ENCODE assay signal across 8 cellular contexts in genomic region chr2:222424281-222424728, GRCh38. TPM values are rescaled to one million over a fixed set of nuclear protein-coding genes. Genes with fewer than 3 reads are reported as not detected.
A peak's percentile ranks its signal among the peaks of the same experiment; 100 is the strongest.
DNase-seq lines count a peak whose midpoint lies in the region; ATAC-seq and TF ChIP-seq lines count a peak whose summit lies in the region.

A gene with protein sequence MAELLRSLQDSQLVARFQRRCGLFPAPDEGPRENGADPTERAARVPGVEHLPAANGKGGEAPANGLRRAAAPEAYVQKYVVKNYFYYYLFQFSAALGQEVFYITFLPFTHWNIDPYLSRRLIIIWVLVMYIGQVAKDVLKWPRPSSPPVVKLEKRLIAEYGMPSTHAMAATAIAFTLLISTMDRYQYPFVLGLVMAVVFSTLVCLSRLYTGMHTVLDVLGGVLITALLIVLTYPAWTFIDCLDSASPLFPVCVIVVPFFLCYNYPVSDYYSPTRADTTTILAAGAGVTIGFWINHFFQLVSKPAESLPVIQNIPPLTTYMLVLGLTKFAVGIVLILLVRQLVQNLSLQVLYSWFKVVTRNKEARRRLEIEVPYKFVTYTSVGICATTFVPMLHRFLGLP (plus strand): TSS chr2:222424543. CDS start chr2:222424603, 60 bp downstream.

- peak within 1 kb of the TSS; percentile 53 for H3K27ac Mint-ChIP-seq in CD8-positive, alpha-beta T cell
- peak within 1 kb of the TSS; percentile 98 for H3K27ac Mint-ChIP-seq in activated T-helper 2 cell treated with anti-CD3 and anti-CD28 coated beads, Interferon-gamma antibody, Interleukin-2, Interleukin-4, amounts not matched to agents 10 μg/mL and 5 μg/mL and 100 μg/mL, durations not matched to agents 14 hours and 24 hours and 36 hours

- H3K27me3 ChIP-seq in CD8-positive, alpha-beta T cell (ENCODE audit: insufficient read depth, low read length): no peaks in the 10 kb centered on the region
- H3K27me3 ChIP-seq in right cardiac atrium (ENCODE audit: control insufficient read depth, insufficient read depth): peaks cover 5% of the 10 kb centered on the region

- no peak for TF ChIP-seq CTCF in CD8-positive, alpha-beta T cell (IDR thresholded peaks at IDR 0.05)

- peaks cover 21% of the 10 kb centered on the region for H3K4me1 Mint-ChIP-seq in CD8-positive, alpha-beta T cell (ENCODE audit: low read depth)
- H3K4me1 Mint-ChIP-seq in activated T-helper 2 cell treated with anti-CD3 and anti-CD28 coated beads, Interferon-gamma antibody, Interleukin-2, Interleukin-4, amounts not matched to agents 10 μg/mL and 5 μg/mL and 100 μg/mL, durations not matched to agents 14 hours and 24 hours and 36 hours (ENCODE audit: low read depth): peaks cover 34% of the 10 kb centered on the region

- no peaks in the 10 kb centered on the region for H3K36me3 Mint-ChIP-seq in CD8-positive, alpha-beta T cell
- H3K36me3 Mint-ChIP-seq in activated T-helper 2 cell treated with anti-CD3 and anti-CD28 coated beads, Interferon-gamma antibody, Interleukin-2, Interleukin-4, amounts not matched to agents 10 μg/mL and 5 μg/mL and 100 μg/mL, durations not matched to agents 14 hours and 24 hours and 36 hours (ENCODE audit: low read depth): peaks cover 10% of the 10 kb centered on the region

- no peaks in the 10 kb centered on the region for H3K9me3 Mint-ChIP-seq in CD8-positive, alpha-beta T cell
- H3K9me3 Mint-ChIP-seq in activated T-helper 2 cell treated with anti-CD3 and anti-CD28 coated beads, Interferon-gamma antibody, Interleukin-2, Interleukin-4, amounts not matched to agents 10 μg/mL and 5 μg/mL and 100 μg/mL, durations not matched to agents 14 hours and 24 hours and 36 hours: peaks cover under 1% of the 10 kb centered on the region

- peak; percentile 48 for ATAC-seq in CD8-positive, alpha-beta T cell
- ATAC-seq in GM19455 (IDR thresholded peaks at IDR 0.05; ENCODE audit: unreplicated experiment) (peak; percentile 37), HG03571 (IDR thresholded peaks at IDR 0.05; ENCODE audit: unreplicated experiment) (peak; percentile 26), right cardiac atrium (peak; percentile 57 to 65)

- H3K4me1 ChIP-seq in CD8-positive, alpha-beta T cell (ENCODE audit: insufficient read depth, low read length): no peaks in the 10 kb centered on the region
- no peaks in the 10 kb centered on the region for H3K4me1 ChIP-seq in right cardiac atrium (ENCODE audit: control insufficient read depth, insufficient read depth, low read length)

- no peak within 1 kb of the TSS for H3K27ac ChIP-seq in CD8-positive, alpha-beta T cell (ENCODE audit: low read depth, low read length)
- H3K27ac ChIP-seq in right cardiac atrium (ENCODE audit: low read length) (no peak within 1 kb of the TSS), skin epidermis (peak within 1 kb of the TSS; percentile 26 to 91 (median 79))

- CTCF ChIA-PET in CD8-positive, alpha-beta T cell (lab: Charles Lee): no interaction called here

- no peak within 1 kb of the TSS for H3K4me3 ChIP-seq in CD8-positive, alpha-beta T cell (ENCODE audit: low read depth, low read length)
- H3K4me3 ChIP-seq in right cardiac atrium (ENCODE audit: low read length) (peak within 1 kb of the TSS; percentile 70), skin epidermis (peak within 1 kb of the TSS; percentile 49 to 86 (median 60))

- H3K4me3 Mint-ChIP-seq in CD8-positive, alpha-beta T cell: peak within 1 kb of the TSS; percentile 79
- H3K4me3 Mint-ChIP-seq in activated T-helper 2 cell treated with anti-CD3 and anti-CD28 coated beads, Interferon-gamma antibody, Interleukin-2, Interleukin-4, amounts not matched to agents 10 μg/mL and 5 μg/mL and 100 μg/mL, durations not matched to agents 14 hours and 24 hours and 36 hours (ENCODE audit: low read depth): peak within 1 kb of the TSS; percentile 96

- intact Hi-C loops in CD8-positive, alpha-beta T cell (cut with DNase I, micrococcal nuclease): no loop called here
- intact Hi-C loops in activated T-helper 2 cell treated with anti-CD3 and anti-CD28 coated beads, Interferon-gamma antibody, Interleukin-2, Interleukin-4, amounts not matched to agents 10 μg/mL and 5 μg/mL and 100 μg/mL, durations not matched to agents 14 hours and 24 hours and 36 hours (cut with micrococcal nuclease): loop anchor here (5.0 to 10.0 kb wide), 3 partner anchors 102 to 782 kb away; partner anchors contain the start of gene FARSB
- intact Hi-C loops in right cardiac atrium (cut with DNase I): no loop called here

- no peaks in the 10 kb centered on the region for H3K36me3 ChIP-seq in CD8-positive, alpha-beta T cell (ENCODE audit: insufficient read depth, low read length)

- peaks cover 52% of the 10 kb centered on the region for H3K27me3 Mint-ChIP-seq in CD8-positive, alpha-beta T cell (ENCODE audit: low read depth)
- H3K27me3 Mint-ChIP-seq in activated T-helper 2 cell treated with anti-CD3 and anti-CD28 coated beads, Interferon-gamma antibody, Interleukin-2, Interleukin-4, amounts not matched to agents 10 μg/mL and 5 μg/mL and 100 μg/mL, durations not matched to agents 14 hours and 24 hours and 36 hours (ENCODE audit: low read depth): peaks cover 21% of the 10 kb centered on the region

- H3K9me3 ChIP-seq in CD8-positive, alpha-beta T cell (ENCODE audit: low read length): no peaks in the 10 kb centered on the region
- H3K9me3 ChIP-seq in right cardiac atrium (ENCODE audit: control insufficient read depth, low read length): no peaks in the 10 kb centered on the region

- WGBS in right cardiac atrium: under 1% methylated on average over 61 of the region's 61 CpGs

- POLR2A ChIA-PET in CD8-positive, alpha-beta T cell (lab: Charles Lee): no interaction called here

- no peak for DNase-seq in CD8-positive, alpha-beta T cell
- no peak for DNase-seq in activated T-helper 2 cell treated with anti-CD3 and anti-CD28 coated beads, Interferon-gamma antibody, Interleukin-2, Interleukin-4, amounts not matched to agents 10 μg/mL and 5 μg/mL and 100 μg/mL, durations not matched to agents 14 hours and 24 hours and 36 hours (ENCODE audit: low spot score)
- DNase-seq in right cardiac atrium: peak in 2 of 3 donors; percentile 48 to 50
- no peak for DNase-seq in A172 (ENCODE audit: low spot score)
- no peak for DNase-seq in medulla oblongata (ENCODE audit: extremely low spot score)

RNA-seq across cellular contexts. Expression of the gene that starts here (rescaled TPM):
- total RNA-seq in CD8-positive, alpha-beta T cell: under 1 TPM; 0.69 to 0.73 TPM
- total RNA-seq in activated T-helper 2 cell treated with anti-CD3 and anti-CD28 coated beads, Interferon-gamma antibody, Interleukin-2, Interleukin-4, amounts not matched to agents 10 μg/mL and 5 μg/mL and 100 μg/mL, durations not matched to agents 14 hours and 24 hours and 36 hours: 10.6 and 11.4 TPM in 2 replicates
- 10 to 100 TPM in 1 of 4 donors, 1 to 10 TPM in 3; 1.8 to 12.8 (median 6.7) TPM for total RNA-seq in right cardiac atrium
- polyA plus RNA-seq in right cardiac atrium: 4.7 TPM
- not detected in 2 replicates for total RNA-seq in A172 (2014; rRNA removed; shearing (Covaris generic))

Comparison
In these comparisons a context has a peak if more than half of its experiments do, and no peak if none do; other contexts are left out.
1. Peak in ATAC-seq in CD8-positive, alpha-beta T cell; RNA of the gene not detected or under 1 TPM.
2. DNase-seq: peak in right cardiac atrium (2 of 3); none in CD8-positive, alpha-beta T cell (0 of 7), activated T-helper 2 cell treated with anti-CD3 and anti-CD28 coated beads, Interferon-gamma antibody, Interleukin-2, Interleukin-4, amounts not matched to agents 10 μg/mL and 5 μg/mL and 100 μg/mL, durations not matched to agents 14 hours and 24 hours and 36 hours (single experiment), A172 (single experiment) and medulla oblongata (single experiment).
3. H3K27ac ChIP-seq: peak in skin epidermis (21 of 21); none in CD8-positive, alpha-beta T cell (single experiment) and right cardiac atrium (single experiment).
4. Peak in every context shown above with its lines, with median percentiles within 50 percentile points of each other: ATAC-seq.